8 cellular contexts compared by ENCODE assay signal in the genomic region with DNA sequence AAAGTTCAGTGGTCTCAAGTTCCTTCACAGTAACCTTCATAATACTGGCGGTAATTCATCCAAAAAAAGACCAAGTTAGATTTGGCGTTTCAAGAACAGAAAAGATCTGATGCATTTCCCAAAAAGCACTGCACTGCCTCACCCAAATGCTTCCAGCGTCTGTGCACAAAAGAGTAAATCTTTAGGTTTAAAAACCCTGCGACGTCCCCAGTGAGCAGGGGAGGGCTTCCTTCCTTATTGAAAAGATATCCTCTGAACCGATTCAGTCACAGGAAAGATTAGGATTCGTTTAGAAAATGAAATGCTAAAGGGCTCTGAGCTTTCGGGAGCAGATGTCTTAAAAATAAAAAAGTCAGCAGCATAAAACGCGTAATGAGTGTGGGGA. TPM values are rescaled to one million over a fixed set of nuclear protein-coding genes. Genes with fewer than 3 reads are reported as not detected.
A peak's percentile ranks its signal among the peaks of the same experiment; 100 is the strongest.
DNase-seq lines count a peak whose midpoint lies in the region; ATAC-seq and TF ChIP-seq lines count a peak whose summit lies in the region.

No MANE protein-coding gene starts in this region.

- peak overlapping the region; percentile 88 for H3K4me3 Mint-ChIP-seq in activated CD4-positive, alpha-beta T cell treated with anti-CD3 and anti-CD28 coated beads for 36 hours

- H3K9me3 Mint-ChIP-seq in activated CD4-positive, alpha-beta T cell treated with anti-CD3 and anti-CD28 coated beads for 36 hours (ENCODE audit: low read depth), result no peaks in the 10 kb centered on the region

- no peak for TF ChIP-seq CTCF in ovary (IDR thresholded peaks at IDR 0.05)
- no peak for TF ChIP-seq CTCF in omental fat pad (IDR thresholded peaks at IDR 0.05)

- peak overlapping the region; percentile 88 for H3K4me3 ChIP-seq in ovary

- peaks cover 9% of the 10 kb centered on the region for H3K36me3 Mint-ChIP-seq in activated CD4-positive, alpha-beta T cell treated with anti-CD3 and anti-CD28 coated beads for 36 hours (ENCODE audit: low read depth)

- ATAC-seq in activated CD4-positive, alpha-beta T cell treated with anti-CD3 and anti-CD28 coated beads for 36 hours, result peak; percentile 5
- ATAC-seq in omental fat pad (ENCODE audit: low FRiP score), result no peak

- TF ChIP-seq EP300 in ovary (IDR thresholded peaks at IDR 0.05), result no peak

- no peaks in the 10 kb centered on the region for H3K27me3 Mint-ChIP-seq in activated CD4-positive, alpha-beta T cell treated with anti-CD3 and anti-CD28 coated beads for 36 hours

- WGBS in ovary, 3 donors, result 0 to 1% (median 0%) methylated on average over 10 of the region's 10 CpGs

- peak overlapping the region; percentile 78 for H3K27ac Mint-ChIP-seq in activated CD4-positive, alpha-beta T cell treated with anti-CD3 and anti-CD28 coated beads for 36 hours

- no peaks in the 10 kb centered on the region for H3K36me3 ChIP-seq in ovary

- peaks cover 2% of the 10 kb centered on the region for H3K4me1 ChIP-seq in ovary (ENCODE audit: insufficient read depth)

- intact Hi-C loops in activated CD4-positive, alpha-beta T cell treated with anti-CD3 and anti-CD28 coated beads for 36 hours (cut with DNase I, micrococcal nuclease), result loop anchor here (1.0 to 2.0 kb wide), 10 partner anchors 24 to 487 kb away; partner anchors contain the start of genes GFOD1 (in 1 of the 2), MCUR1 (in 1 of the 2), NOL7 (in 1 of the 2) and RANBP9 (in 1 of the 2)
- intact Hi-C loops in ovary (cut with DNase I), result no loop called here

- CTCF ChIA-PET in activated CD4-positive, alpha-beta T cell treated with anti-CD3 and anti-CD28 coated beads for 36 hours (lab: Charles Lee), result interaction anchor here (0.7 to 3.3 kb wide), 6 partner anchors 18 to 278 kb away, joined by 3 to 21 read pairs (median 8); partner anchors contain the start of gene SIRT5

- peaks cover 17% of the 10 kb centered on the region for H3K4me1 Mint-ChIP-seq in activated CD4-positive, alpha-beta T cell treated with anti-CD3 and anti-CD28 coated beads for 36 hours

- no peak for TF ChIP-seq POLR2A in ovary (IDR thresholded peaks at IDR 0.05)

- H3K9me3 ChIP-seq in ovary, result no peaks in the 10 kb centered on the region

- H3K27ac ChIP-seq in epithelial cell of prostate, result peak overlapping the region; percentile 91
- peak overlapping the region in 1 of 2 donors; percentile 84 for H3K27ac ChIP-seq in ovary

- H3K27me3 ChIP-seq in ovary, result no peaks in the 10 kb centered on the region

- peak; percentile 23 for DNase-seq in activated CD4-positive, alpha-beta T cell treated with anti-CD3 and anti-CD28 coated beads for 36 hours
- DNase-seq in activated CD4-positive, alpha-beta T cell treated with anti-CD3 and anti-CD28 coated beads for 48 hours, result no peak
- DNase-seq in RPMI7951 (ENCODE audit: low read depth) (peak; percentile 18), epithelial cell of prostate (ENCODE audit: low read depth, low spot score) (no peak), ovary (no peak), omental fat pad (ENCODE audit: low spot score) (no peak), activated gamma-delta T cell (lab: John Stamatoyannopoulos, UW) (no peak), ureter (ENCODE audit: low spot score) (no peak)

- POLR2A ChIA-PET in activated CD4-positive, alpha-beta T cell treated with anti-CD3 and anti-CD28 coated beads for 36 hours (lab: Charles Lee), result interaction anchor here (0.7 to 2.4 kb wide), 4 partner anchors 25 to 247 kb away, joined by 3 to 12 read pairs (median 6); partner anchors contain the start of gene SIRT5

RNA-seq across cellular contexts. Expression of gene TBC1D7, which starts 0.7 kb away (rescaled TPM):
- total RNA-seq in activated CD4-positive, alpha-beta T cell treated with anti-CD3 and anti-CD28 coated beads for 36 hours, result 10 to 100 TPM; 13.8 to 16.4 TPM
- 41.9 and 43.9 TPM in 2 replicates for total RNA-seq in RPMI7951 (2014; rRNA removed; shearing (Covaris generic))
- 10 to 100 TPM in 1 of 7 donors, 1 to 10 TPM in 6; 4.7 to 10.2 (median 6.1) TPM for total RNA-seq in ovary
- polyA plus RNA-seq in ovary, result 10 to 100 TPM in 1 of 2 donors, 1 to 10 TPM in 1; 7.7 to 11.9 TPM
- 10 to 100 TPM in 2 of 4 donors, 1 to 10 TPM in 2; 5.3 to 11.3 (median 8.9) TPM for total RNA-seq in omental fat pad
- 15.6 TPM for total RNA-seq in ureter

Comparison
In these comparisons a context has a peak if more than half of its experiments do, and no peak if none do; other contexts are left out.
1. DNase-seq: peak in activated CD4-positive, alpha-beta T cell treated with anti-CD3 and anti-CD28 coated beads for 36 hours (single experiment) and RPMI7951 (single experiment); none in activated CD4-positive, alpha-beta T cell treated with anti-CD3 and anti-CD28 coated beads for 48 hours (single experiment), epithelial cell of prostate (single experiment), ovary (0 of 5), omental fat pad (single experiment), activated gamma-delta T cell (single experiment) and ureter (single experiment).
2. intact Hi-C loops: an anchor here in activated CD4-positive, alpha-beta T cell treated with anti-CD3 and anti-CD28 coated beads for 36 hours (1.0 to 2.0 kb wide); none called in ovary.